21 cellular contexts compared by ENCODE assay signal in genomic region chr3:73378207-73378606, GRCh38.
"Had no signal": no experiment of that assay in that cellular context is flagged by ENCODE, and none has a peak within 500 bp of the region (broad histone marks: within the 10 kb centered on the region; RNA-seq: fewer than 3 reads in every experiment).

No MANE protein-coding gene starts in this region.

- DNase-seq: activated CD4-positive, alpha-beta T cell treated with anti-CD3 and anti-CD28 coated beads, Interleukin-2, amount 50 U/mL, for 1 hour; activated CD4-positive, CD25-positive, alpha-beta regulatory T cell treated with anti-CD3 and anti-CD28 coated beads, Interleukin-2, amount 50 U/mL, for 72 hours; activated CD8-positive, alpha-beta memory T cell treated with anti-CD3 and anti-CD28 coated beads, Interleukin-2, amount 50 U/mL, for 4 hours; activated effector memory CD4-positive, alpha-beta T cell treated with anti-CD3 and anti-CD28 coated beads, Interleukin-2, amount 50 U/mL, for 16 hours; activated naive CD4-positive, alpha-beta T cell treated with anti-CD3 and anti-CD28 coated beads, Interleukin-2, amount 50 U/mL, for 16 hours; activated T-cell treated with anti-CD3 and anti-CD28 coated beads, Interleukin-2, amount 50 U/mL, for 4 hours; aorta; hypothalamus; occipital lobe; stimulated activated CD4-positive, alpha-beta T cell treated with anti-CD3 and anti-CD28 coated beads, Interleukin-12 subunit alpha, Interleukin-12 subunit beta, amount 100 ng/mL, for 4 hours; stimulated activated CD4-positive, alpha-beta T cell treated with anti-CD3 and anti-CD28 coated beads, Interleukin-1b, Interleukin-23, amount 100 ng/mL, for 48 hours; stimulated activated CD8-positive, alpha-beta memory T cell treated with anti-CD3 and anti-CD28 coated beads, Interleukin-4, amount 100 ng/mL, for 48 hours; stimulated activated naive CD8-positive, alpha-beta T cell treated with anti-CD3 and anti-CD28 coated beads, Interleukin-15, amount 100 ng/mL, for 72 hours; T-helper 9 cell; transverse colon had no signal

- H3K9me3 ChIP-seq: suprapubic skin, transverse colon, vagina had no signal

- ATAC-seq: activated T-cell treated with anti-CD3 and anti-CD28 coated beads, Interleukin-2, amount 50 U/mL, for 4 hours; left lobe of liver; natural killer cell treated with Interleukin-12 subunit alpha and Interleukin-12 subunit beta and Interleukin-15 and Interleukin-18, amount 100 ng/mL, for 72 hours; stimulated activated naive CD8-positive, alpha-beta T cell treated with anti-CD3 and anti-CD28 coated beads, Interleukin-15, amount 100 ng/mL, for 72 hours had no signal

- H3K36me3 Mint-ChIP-seq: natural killer cell treated with Interleukin-12 subunit alpha and Interleukin-12 subunit beta and Interleukin-15 and Interleukin-18, amount 100 ng/mL, for 72 hours had no signal

- H3K27me3 Mint-ChIP-seq: natural killer cell treated with Interleukin-12 subunit alpha and Interleukin-12 subunit beta and Interleukin-15 and Interleukin-18, amount 100 ng/mL, for 72 hours; stimulated activated naive CD8-positive, alpha-beta T cell treated with anti-CD3 and anti-CD28 coated beads, Interleukin-15, amount 100 ng/mL, for 72 hours had no signal

- H3K4me3 ChIP-seq: coronary artery, suprapubic skin, transverse colon, vagina had no signal

- H3K4me3 Mint-ChIP-seq: activated T-cell treated with anti-CD3 and anti-CD28 coated beads, Interleukin-2, amount 50 U/mL, for 4 hours; mesothelial cell of epicardium; natural killer cell treated with Interleukin-12 subunit alpha and Interleukin-12 subunit beta and Interleukin-15 and Interleukin-18, amount 100 ng/mL, for 72 hours; stimulated activated naive CD8-positive, alpha-beta T cell treated with anti-CD3 and anti-CD28 coated beads, Interleukin-15, amount 100 ng/mL, for 72 hours had no signal

- H3K27ac Mint-ChIP-seq: mesothelial cell of epicardium; natural killer cell treated with Interleukin-12 subunit alpha and Interleukin-12 subunit beta and Interleukin-15 and Interleukin-18, amount 100 ng/mL, for 72 hours; stimulated activated naive CD8-positive, alpha-beta T cell treated with anti-CD3 and anti-CD28 coated beads, Interleukin-15, amount 100 ng/mL, for 72 hours had no signal

- H3K27ac ChIP-seq: coronary artery, suprapubic skin, transverse colon, vagina had no signal

- H3K4me1 Mint-ChIP-seq: mesothelial cell of epicardium; stimulated activated naive CD8-positive, alpha-beta T cell treated with anti-CD3 and anti-CD28 coated beads, Interleukin-15, amount 100 ng/mL, for 72 hours had no signal

- H3K4me1 ChIP-seq: suprapubic skin, transverse colon, vagina had no signal

- H3K27me3 ChIP-seq: suprapubic skin, transverse colon, vagina had no signal
